Comparison of ENCODE assay signal across 8 cellular contexts in the genomic region with DNA sequence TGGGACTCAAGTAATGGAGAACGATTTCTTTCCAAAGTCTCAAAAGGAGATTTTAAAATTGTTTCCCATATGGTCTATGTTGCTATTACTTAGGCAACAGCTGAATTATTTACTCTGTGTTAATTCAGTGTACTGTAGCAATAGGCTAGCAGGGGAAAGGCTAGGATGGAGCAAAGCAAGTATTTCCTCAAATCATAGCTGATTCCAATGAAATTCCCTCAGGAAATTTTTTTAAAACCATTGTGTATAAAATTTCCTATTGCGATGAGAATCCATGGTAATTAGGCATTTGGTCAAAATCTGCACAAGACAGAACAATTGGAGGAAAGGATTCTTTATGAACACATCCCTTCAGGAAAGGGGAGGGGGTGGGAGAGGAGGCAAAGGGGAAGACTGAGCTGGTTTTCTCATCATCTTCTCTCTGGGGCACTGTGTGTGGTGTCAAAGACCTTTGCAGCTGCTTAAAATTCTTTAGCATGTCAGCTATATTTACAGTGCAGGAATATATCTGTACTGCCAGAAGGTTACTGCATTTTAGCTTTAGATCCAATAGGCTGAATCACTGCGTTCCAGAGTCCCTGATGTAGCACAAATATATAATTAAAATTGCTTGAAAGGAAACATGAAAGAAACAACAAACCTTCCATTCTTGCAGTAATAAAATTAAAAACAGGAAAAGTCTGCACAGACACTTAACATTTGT.
A peak's percentile ranks its signal among the peaks of the same experiment; 100 is the strongest.
DNase-seq lines count a peak whose midpoint lies in the region; TF ChIP-seq lines count a peak whose summit lies in the region.

No MANE protein-coding gene starts in this region.

- H3K4me1 ChIP-seq in CD4-positive, alpha-beta memory T cell (ENCODE audit: insufficient read depth, low read length) = peaks cover 42% of the 10 kb centered on the region

- H3K27ac Mint-ChIP-seq in CD4-positive, alpha-beta memory T cell = no peak overlapping the region

- CTCF ChIA-PET in CD4-positive, alpha-beta memory T cell (lab: Charles Lee; ENCODE audit: partially characterized antibody) = no interaction called here

- DNase-seq in GM12864 (ENCODE audit: low read depth) (no peak), glomerular endothelial cell (ENCODE audit: extremely low read depth, low read depth, low spot score) (peak; percentile 96), retinal pigment epithelial cell (ENCODE audit: low read depth) (peak; percentile 24), nucleus accumbens (lab: John Stamatoyannopoulos, UW) (no peak), HCEC 1CT (no peak), NCI-H1048 (lab: John Stamatoyannopoulos, UW) (no peak)
- no peak for DNase-seq in CD4-positive, alpha-beta memory T cell

- H3K4me3 ChIP-seq in GM12864 (ENCODE audit: low read depth, low read length) = peak overlapping the region; percentile 64; the same call in 1 of the 2 replicates
- H3K4me3 ChIP-seq in WI38 (ENCODE audit: low read depth, low read length) = peak overlapping the region; percentile 66
- H3K4me3 ChIP-seq in retinal pigment epithelial cell (ENCODE audit: low read length) = peak overlapping the region; percentile 59
- H3K4me3 ChIP-seq in CD4-positive, alpha-beta memory T cell (ENCODE audit: low read length in 2 of 2) = no peak overlapping the region

- H3K27ac ChIP-seq in CD4-positive, alpha-beta memory T cell (ENCODE audit: low read depth, low read length) = no peak overlapping the region

- no peaks in the 10 kb centered on the region for H3K9me3 ChIP-seq in CD4-positive, alpha-beta memory T cell (ENCODE audit: control insufficient read depth in 1 of 2, low read length in 2 of 2)

- peaks cover 0 to 8% (median 4%) of the 10 kb centered on the region in 8 donors for H3K9me3 Mint-ChIP-seq in CD4-positive, alpha-beta memory T cell

- peaks cover 19 to 22% of the 10 kb centered on the region in 2 donors for H3K27me3 Mint-ChIP-seq in CD4-positive, alpha-beta memory T cell

- no peaks in the 10 kb centered on the region for H3K36me3 Mint-ChIP-seq in CD4-positive, alpha-beta memory T cell

- intact Hi-C loops in CD4-positive, alpha-beta memory T cell (cut with micrococcal nuclease) = no loop called here

- no peak for TF ChIP-seq CTCF in GM12864 (IDR thresholded peaks at IDR 0.05; ENCODE audit: low read depth, low read length, missing control alignments)
- no peak for TF ChIP-seq CTCF in WI38 (IDR thresholded peaks at IDR 0.05; ENCODE audit: low read depth, low read length)
- TF ChIP-seq CTCF in retinal pigment epithelial cell (conservative IDR thresholded peaks at IDR 0.05; ENCODE audit: low read depth, low read length) = no peak

- no peaks in the 10 kb centered on the region for H3K36me3 ChIP-seq in CD4-positive, alpha-beta memory T cell (ENCODE audit: insufficient read depth, low read length)

- H3K27me3 ChIP-seq in CD4-positive, alpha-beta memory T cell (ENCODE audit: insufficient read depth, low read length) = peaks cover 11% of the 10 kb centered on the region

- H3K4me3 Mint-ChIP-seq in CD4-positive, alpha-beta memory T cell = peak overlapping the region in 3 of 8 donors; percentile 37 to 72 (median 61)

- POLR2A ChIA-PET in CD4-positive, alpha-beta memory T cell (lab: Charles Lee; ENCODE audit: partially characterized antibody) = no interaction called here

- peaks cover 17 to 41% (median 22%) of the 10 kb centered on the region in 4 donors for H3K4me1 Mint-ChIP-seq in CD4-positive, alpha-beta memory T cell

Comparison
In these comparisons a context has a peak if more than half of its experiments do, and no peak if none do; other contexts are left out.
1. DNase-seq: peak in glomerular endothelial cell (single experiment) and retinal pigment epithelial cell (single experiment); none in GM12864 (single experiment), nucleus accumbens (0 of 56), HCEC 1CT (single experiment), NCI-H1048 (single experiment) and CD4-positive, alpha-beta memory T cell (0 of 5).
2. H3K4me3 ChIP-seq: peak in GM12864 (single experiment), WI38 (single experiment) and retinal pigment epithelial cell (single experiment); none in CD4-positive, alpha-beta memory T cell (0 of 2).